Comparison of ENCODE assay signal across 1 cellular context in genomic region chr2:213020913-213021312, GRCh38.
TF ChIP-seq lines count a peak whose summit lies in the region.

No MANE protein-coding gene starts in this region.

TF ChIP-seq in GM12878, 131 proteins besides CTCF, POLR2A, EP300 and RAD21 (continued from another document):
- TF ChIP-seq, protein P1, sequence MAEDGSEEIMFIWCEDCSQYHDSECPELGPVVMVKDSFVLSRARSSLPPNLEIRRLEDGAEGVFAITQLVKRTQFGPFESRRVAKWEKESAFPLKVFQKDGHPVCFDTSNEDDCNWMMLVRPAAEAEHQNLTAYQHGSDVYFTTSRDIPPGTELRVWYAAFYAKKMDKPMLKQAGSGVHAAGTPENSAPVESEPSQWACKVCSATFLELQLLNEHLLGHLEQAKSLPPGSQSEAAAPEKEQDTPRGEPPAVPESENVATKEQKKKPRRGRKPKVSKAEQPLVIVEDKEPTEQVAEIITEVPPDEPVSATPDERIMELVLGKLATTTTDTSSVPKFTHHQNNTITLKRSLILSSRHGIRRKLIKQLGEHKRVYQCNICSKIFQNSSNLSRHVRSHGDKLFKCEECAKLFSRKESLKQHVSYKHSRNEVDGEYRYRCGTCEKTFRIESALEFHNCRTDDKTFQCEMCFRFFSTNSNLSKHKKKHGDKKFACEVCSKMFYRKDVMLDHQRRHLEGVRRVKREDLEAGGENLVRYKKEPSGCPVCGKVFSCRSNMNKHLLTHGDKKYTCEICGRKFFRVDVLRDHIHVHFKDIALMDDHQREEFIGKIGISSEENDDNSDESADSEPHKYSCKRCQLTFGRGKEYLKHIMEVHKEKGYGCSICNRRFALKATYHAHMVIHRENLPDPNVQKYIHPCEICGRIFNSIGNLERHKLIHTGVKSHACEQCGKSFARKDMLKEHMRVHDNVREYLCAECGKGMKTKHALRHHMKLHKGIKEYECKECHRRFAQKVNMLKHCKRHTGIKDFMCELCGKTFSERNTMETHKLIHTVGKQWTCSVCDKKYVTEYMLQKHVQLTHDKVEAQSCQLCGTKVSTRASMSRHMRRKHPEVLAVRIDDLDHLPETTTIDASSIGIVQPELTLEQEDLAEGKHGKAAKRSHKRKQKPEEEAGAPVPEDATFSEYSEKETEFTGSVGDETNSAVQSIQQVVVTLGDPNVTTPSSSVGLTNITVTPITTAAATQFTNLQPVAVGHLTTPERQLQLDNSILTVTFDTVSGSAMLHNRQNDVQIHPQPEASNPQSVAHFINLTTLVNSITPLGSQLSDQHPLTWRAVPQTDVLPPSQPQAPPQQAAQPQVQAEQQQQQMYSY (CRISPR knock-in tag; IDR thresholded peaks at IDR 0.05), result 0 out of 2 replicates have a peak, but pooled peaks have one; percentile 32
- TF ChIP-seq YY1 (IDR thresholded peaks at IDR 0.05; ENCODE audit: low read depth, low read length), result peak; percentile 31; the same call in 1 of the 2 replicates
- TF ChIP-seq MLLT1 (IDR thresholded peaks at IDR 0.05), result peak; percentile 98
- peak; percentile 60; the same call in 1 of the 2 replicates for TF ChIP-seq HDGF (IDR thresholded peaks at IDR 0.05)
